1 cellular context compared by ENCODE assay signal in the genomic region with DNA sequence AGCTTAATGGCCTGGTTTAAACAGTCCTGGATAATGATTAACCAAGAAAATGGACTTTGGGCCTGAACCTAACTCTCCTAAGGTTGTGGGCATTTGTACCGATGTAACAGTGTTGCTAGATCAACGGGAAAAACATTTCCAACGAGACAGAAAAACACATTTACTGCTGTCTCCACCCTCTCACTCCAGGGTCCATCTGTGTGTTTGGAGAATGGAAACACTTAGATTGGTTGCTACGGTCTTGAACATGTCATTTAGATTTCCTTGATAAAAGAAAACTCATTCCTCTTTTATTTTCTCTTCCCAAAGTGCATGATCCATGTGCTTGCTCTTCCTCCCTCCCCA.
A peak's percentile ranks its signal among the peaks of the same experiment; 100 is the strongest.
TF ChIP-seq lines count a peak whose summit lies in the region.

No MANE protein-coding gene starts in this region.

TF ChIP-seq in HepG2, 621 proteins besides CTCF, POLR2A, EP300 and RAD21 (continued from another document and continues in another):
- TF ChIP-seq, protein P1, sequence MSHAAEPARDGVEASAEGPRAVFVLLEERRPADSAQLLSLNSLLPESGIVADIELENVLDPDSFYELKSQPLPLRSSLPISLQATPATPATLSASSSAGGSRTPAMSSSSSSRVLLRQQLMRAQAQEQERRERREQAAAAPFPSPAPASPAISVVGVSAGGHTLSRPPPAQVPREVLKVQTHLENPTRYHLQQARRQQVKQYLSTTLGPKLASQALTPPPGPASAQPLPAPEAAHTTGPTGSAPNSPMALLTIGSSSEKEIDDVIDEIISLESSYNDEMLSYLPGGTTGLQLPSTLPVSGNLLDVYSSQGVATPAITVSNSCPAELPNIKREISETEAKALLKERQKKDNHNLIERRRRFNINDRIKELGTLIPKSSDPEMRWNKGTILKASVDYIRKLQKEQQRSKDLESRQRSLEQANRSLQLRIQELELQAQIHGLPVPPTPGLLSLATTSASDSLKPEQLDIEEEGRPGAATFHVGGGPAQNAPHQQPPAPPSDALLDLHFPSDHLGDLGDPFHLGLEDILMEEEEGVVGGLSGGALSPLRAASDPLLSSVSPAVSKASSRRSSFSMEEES (CRISPR knock-in tag; IDR thresholded peaks at IDR 0.05), result peak; percentile 45; the same call in 1 of the 2 replicates
- TF ChIP-seq, protein P2, sequence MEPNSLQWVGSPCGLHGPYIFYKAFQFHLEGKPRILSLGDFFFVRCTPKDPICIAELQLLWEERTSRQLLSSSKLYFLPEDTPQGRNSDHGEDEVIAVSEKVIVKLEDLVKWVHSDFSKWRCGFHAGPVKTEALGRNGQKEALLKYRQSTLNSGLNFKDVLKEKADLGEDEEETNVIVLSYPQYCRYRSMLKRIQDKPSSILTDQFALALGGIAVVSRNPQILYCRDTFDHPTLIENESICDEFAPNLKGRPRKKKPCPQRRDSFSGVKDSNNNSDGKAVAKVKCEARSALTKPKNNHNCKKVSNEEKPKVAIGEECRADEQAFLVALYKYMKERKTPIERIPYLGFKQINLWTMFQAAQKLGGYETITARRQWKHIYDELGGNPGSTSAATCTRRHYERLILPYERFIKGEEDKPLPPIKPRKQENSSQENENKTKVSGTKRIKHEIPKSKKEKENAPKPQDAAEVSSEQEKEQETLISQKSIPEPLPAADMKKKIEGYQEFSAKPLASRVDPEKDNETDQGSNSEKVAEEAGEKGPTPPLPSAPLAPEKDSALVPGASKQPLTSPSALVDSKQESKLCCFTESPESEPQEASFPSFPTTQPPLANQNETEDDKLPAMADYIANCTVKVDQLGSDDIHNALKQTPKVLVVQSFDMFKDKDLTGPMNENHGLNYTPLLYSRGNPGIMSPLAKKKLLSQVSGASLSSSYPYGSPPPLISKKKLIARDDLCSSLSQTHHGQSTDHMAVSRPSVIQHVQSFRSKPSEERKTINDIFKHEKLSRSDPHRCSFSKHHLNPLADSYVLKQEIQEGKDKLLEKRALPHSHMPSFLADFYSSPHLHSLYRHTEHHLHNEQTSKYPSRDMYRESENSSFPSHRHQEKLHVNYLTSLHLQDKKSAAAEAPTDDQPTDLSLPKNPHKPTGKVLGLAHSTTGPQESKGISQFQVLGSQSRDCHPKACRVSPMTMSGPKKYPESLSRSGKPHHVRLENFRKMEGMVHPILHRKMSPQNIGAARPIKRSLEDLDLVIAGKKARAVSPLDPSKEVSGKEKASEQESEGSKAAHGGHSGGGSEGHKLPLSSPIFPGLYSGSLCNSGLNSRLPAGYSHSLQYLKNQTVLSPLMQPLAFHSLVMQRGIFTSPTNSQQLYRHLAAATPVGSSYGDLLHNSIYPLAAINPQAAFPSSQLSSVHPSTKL (CRISPR knock-in tag; IDR thresholded peaks at IDR 0.05), result peak; percentile 76
- TF ChIP-seq HDAC2 (CRISPR knock-in tag; IDR thresholded peaks at IDR 0.05), result peak; percentile 65; the same call in 1 of the 2 replicates
- no peak for TF ChIP-seq CREB1 (IDR thresholded peaks at IDR 0.05)
- TF ChIP-seq CREB1 (CRISPR knock-in tag; IDR thresholded peaks at IDR 0.05), result peak; percentile 71
- TF ChIP-seq HOXD1 (CRISPR knock-in tag; IDR thresholded peaks at IDR 0.05), result no peak
- TF ChIP-seq SOX13 (IDR thresholded peaks at IDR 0.05), result no peak
- peak in 1 of 2 experiments; percentile 75; a peak in 2 of 4 replicates for TF ChIP-seq SOX13 (CRISPR knock-in tag; conservative IDR thresholded peaks at IDR 0.05 in 1 of 2, IDR thresholded peaks at IDR 0.05 in 1 of 2)
- TF ChIP-seq SIX4 (CRISPR knock-in tag; IDR thresholded peaks at IDR 0.05), result 0 out of 2 replicates have a peak, but pooled peaks have one; percentile 49
- TF ChIP-seq, protein P3, sequence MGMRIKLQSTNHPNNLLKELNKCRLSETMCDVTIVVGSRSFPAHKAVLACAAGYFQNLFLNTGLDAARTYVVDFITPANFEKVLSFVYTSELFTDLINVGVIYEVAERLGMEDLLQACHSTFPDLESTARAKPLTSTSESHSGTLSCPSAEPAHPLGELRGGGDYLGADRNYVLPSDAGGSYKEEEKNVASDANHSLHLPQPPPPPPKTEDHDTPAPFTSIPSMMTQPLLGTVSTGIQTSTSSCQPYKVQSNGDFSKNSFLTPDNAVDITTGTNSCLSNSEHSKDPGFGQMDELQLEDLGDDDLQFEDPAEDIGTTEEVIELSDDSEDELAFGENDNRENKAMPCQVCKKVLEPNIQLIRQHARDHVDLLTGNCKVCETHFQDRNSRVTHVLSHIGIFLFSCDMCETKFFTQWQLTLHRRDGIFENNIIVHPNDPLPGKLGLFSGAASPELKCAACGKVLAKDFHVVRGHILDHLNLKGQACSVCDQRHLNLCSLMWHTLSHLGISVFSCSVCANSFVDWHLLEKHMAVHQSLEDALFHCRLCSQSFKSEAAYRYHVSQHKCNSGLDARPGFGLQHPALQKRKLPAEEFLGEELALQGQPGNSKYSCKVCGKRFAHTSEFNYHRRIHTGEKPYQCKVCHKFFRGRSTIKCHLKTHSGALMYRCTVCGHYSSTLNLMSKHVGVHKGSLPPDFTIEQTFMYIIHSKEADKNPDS (CRISPR knock-in tag; IDR thresholded peaks at IDR 0.05), result no peak
- TF ChIP-seq, protein P4, sequence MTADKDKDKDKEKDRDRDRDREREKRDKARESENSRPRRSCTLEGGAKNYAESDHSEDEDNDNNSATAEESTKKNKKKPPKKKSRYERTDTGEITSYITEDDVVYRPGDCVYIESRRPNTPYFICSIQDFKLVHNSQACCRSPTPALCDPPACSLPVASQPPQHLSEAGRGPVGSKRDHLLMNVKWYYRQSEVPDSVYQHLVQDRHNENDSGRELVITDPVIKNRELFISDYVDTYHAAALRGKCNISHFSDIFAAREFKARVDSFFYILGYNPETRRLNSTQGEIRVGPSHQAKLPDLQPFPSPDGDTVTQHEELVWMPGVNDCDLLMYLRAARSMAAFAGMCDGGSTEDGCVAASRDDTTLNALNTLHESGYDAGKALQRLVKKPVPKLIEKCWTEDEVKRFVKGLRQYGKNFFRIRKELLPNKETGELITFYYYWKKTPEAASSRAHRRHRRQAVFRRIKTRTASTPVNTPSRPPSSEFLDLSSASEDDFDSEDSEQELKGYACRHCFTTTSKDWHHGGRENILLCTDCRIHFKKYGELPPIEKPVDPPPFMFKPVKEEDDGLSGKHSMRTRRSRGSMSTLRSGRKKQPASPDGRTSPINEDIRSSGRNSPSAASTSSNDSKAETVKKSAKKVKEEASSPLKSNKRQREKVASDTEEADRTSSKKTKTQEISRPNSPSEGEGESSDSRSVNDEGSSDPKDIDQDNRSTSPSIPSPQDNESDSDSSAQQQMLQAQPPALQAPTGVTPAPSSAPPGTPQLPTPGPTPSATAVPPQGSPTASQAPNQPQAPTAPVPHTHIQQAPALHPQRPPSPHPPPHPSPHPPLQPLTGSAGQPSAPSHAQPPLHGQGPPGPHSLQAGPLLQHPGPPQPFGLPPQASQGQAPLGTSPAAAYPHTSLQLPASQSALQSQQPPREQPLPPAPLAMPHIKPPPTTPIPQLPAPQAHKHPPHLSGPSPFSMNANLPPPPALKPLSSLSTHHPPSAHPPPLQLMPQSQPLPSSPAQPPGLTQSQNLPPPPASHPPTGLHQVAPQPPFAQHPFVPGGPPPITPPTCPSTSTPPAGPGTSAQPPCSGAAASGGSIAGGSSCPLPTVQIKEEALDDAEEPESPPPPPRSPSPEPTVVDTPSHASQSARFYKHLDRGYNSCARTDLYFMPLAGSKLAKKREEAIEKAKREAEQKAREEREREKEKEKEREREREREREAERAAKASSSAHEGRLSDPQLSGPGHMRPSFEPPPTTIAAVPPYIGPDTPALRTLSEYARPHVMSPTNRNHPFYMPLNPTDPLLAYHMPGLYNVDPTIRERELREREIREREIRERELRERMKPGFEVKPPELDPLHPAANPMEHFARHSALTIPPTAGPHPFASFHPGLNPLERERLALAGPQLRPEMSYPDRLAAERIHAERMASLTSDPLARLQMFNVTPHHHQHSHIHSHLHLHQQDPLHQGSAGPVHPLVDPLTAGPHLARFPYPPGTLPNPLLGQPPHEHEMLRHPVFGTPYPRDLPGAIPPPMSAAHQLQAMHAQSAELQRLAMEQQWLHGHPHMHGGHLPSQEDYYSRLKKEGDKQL (CRISPR knock-in tag; IDR thresholded peaks at IDR 0.05; ENCODE audit: low read depth), result 0 out of 2 replicates have a peak, but pooled peaks have one; percentile 48
- TF ChIP-seq DMAP1 (CRISPR knock-in tag; IDR thresholded peaks at IDR 0.05), result peak; percentile 29; the same call in 1 of the 2 replicates
- TF ChIP-seq PCBP2 (optimal IDR thresholded peaks at IDR 0.05; ENCODE audit: low read depth, low read length, poor library complexity, severe bottlenecking), result no peak
- TF ChIP-seq TBL1XR1 (IDR thresholded peaks at IDR 0.05; ENCODE audit: borderline replicate concordance, low read length, partially characterized antibody), result peak; percentile 17
- peak; percentile 72; the same call in 1 of the 2 replicates for TF ChIP-seq FOXO1 (CRISPR knock-in tag; IDR thresholded peaks at IDR 0.05)
- TF ChIP-seq, protein P5, sequence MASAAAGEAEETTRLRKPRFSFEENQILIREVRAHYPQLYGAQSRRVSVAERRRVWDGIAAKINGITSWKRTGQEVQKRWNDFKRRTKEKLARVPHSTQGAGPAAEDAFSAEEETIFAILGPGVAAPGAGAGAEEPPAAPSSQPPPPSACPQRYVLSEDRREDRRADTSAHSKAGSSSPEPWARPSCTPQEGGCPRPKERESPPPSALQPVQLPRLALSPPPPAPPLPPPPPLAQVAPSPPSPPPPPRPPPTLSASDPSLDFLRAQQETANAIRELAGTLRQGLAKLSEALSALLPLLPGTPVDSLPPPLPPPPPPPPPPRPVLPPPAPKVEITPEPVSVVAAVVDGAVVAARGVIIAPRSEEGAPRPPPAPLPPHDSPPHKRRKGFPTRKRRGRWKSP (CRISPR knock-in tag; IDR thresholded peaks at IDR 0.05), result no peak; the same call in 1 of the 2 replicates
- TF ChIP-seq YY1 (IDR thresholded peaks at IDR 0.05; ENCODE audit: insufficient read depth, insufficient replicate concordance, low read depth, low read length), result peak; percentile 24
- TF ChIP-seq MTF1 (CRISPR knock-in tag; IDR thresholded peaks at IDR 0.05), result no peak
- TF ChIP-seq SOX5 (CRISPR knock-in tag; IDR thresholded peaks at IDR 0.05; ENCODE audit: borderline replicate concordance), result peak; percentile 67; the same call in 1 of the 2 replicates
- TF ChIP-seq, protein P6, sequence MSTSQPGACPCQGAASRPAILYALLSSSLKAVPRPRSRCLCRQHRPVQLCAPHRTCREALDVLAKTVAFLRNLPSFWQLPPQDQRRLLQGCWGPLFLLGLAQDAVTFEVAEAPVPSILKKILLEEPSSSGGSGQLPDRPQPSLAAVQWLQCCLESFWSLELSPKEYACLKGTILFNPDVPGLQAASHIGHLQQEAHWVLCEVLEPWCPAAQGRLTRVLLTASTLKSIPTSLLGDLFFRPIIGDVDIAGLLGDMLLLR (CRISPR knock-in tag; IDR thresholded peaks at IDR 0.05), result no peak
- TF ChIP-seq, protein P7, sequence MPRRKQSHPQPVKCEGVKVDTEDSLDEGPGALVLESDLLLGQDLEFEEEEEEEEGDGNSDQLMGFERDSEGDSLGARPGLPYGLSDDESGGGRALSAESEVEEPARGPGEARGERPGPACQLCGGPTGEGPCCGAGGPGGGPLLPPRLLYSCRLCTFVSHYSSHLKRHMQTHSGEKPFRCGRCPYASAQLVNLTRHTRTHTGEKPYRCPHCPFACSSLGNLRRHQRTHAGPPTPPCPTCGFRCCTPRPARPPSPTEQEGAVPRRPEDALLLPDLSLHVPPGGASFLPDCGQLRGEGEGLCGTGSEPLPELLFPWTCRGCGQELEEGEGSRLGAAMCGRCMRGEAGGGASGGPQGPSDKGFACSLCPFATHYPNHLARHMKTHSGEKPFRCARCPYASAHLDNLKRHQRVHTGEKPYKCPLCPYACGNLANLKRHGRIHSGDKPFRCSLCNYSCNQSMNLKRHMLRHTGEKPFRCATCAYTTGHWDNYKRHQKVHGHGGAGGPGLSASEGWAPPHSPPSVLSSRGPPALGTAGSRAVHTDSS (CRISPR knock-in tag; conservative IDR thresholded peaks at IDR 0.05), result no peak
- TF ChIP-seq, protein P8, sequence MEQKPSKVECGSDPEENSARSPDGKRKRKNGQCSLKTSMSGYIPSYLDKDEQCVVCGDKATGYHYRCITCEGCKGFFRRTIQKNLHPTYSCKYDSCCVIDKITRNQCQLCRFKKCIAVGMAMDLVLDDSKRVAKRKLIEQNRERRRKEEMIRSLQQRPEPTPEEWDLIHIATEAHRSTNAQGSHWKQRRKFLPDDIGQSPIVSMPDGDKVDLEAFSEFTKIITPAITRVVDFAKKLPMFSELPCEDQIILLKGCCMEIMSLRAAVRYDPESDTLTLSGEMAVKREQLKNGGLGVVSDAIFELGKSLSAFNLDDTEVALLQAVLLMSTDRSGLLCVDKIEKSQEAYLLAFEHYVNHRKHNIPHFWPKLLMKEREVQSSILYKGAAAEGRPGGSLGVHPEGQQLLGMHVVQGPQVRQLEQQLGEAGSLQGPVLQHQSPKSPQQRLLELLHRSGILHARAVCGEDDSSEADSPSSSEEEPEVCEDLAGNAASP (CRISPR knock-in tag; IDR thresholded peaks at IDR 0.05; ENCODE audit: borderline replicate concordance), result peak; percentile 43; the same call in 1 of the 2 replicates
- TF ChIP-seq GABPA (IDR thresholded peaks at IDR 0.05; ENCODE audit: low read depth, low read length), result no peak
- TF ChIP-seq GABPA (CRISPR knock-in tag; IDR thresholded peaks at IDR 0.05; ENCODE audit: low read depth), result 0 out of 2 replicates have a peak, but pooled peaks have one; percentile 18
- no peak for TF ChIP-seq ZNF790 (CRISPR knock-in tag; IDR thresholded peaks at IDR 0.05; ENCODE audit: borderline replicate concordance)
- no peak for TF ChIP-seq ZFY (CRISPR knock-in tag; IDR thresholded peaks at IDR 0.05)
- no peak; the same call in 1 of the 2 replicates for TF ChIP-seq ARNTL (CRISPR knock-in tag; IDR thresholded peaks at IDR 0.05)
- TF ChIP-seq CREM (IDR thresholded peaks at IDR 0.05), result peak; percentile 43; the same call in 1 of the 2 replicates
- TF ChIP-seq CREM (CRISPR knock-in tag; IDR thresholded peaks at IDR 0.05), result no peak
- peak; percentile 95 for TF ChIP-seq HNF4A (CRISPR knock-in tag; IDR thresholded peaks at IDR 0.05)
- TF ChIP-seq, protein P9, sequence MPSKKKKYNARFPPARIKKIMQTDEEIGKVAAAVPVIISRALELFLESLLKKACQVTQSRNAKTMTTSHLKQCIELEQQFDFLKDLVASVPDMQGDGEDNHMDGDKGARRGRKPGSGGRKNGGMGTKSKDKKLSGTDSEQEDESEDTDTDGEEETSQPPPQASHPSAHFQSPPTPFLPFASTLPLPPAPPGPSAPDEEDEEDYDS (CRISPR knock-in tag; IDR thresholded peaks at IDR 0.05), result peak; percentile 93
- no peak for TF ChIP-seq SMAD1 (CRISPR knock-in tag; IDR thresholded peaks at IDR 0.05; ENCODE audit: borderline replicate concordance, low read depth)
- no peak for TF ChIP-seq ZSCAN22 (CRISPR knock-in tag; IDR thresholded peaks at IDR 0.05)
- TF ChIP-seq ZNF878 (CRISPR knock-in tag; IDR thresholded peaks at IDR 0.05), result peak; percentile 81; the same call in 1 of the 2 replicates
- peak; percentile 67 for TF ChIP-seq SP5 (CRISPR knock-in tag; IDR thresholded peaks at IDR 0.05; ENCODE audit: borderline replicate concordance, low read depth)
- TF ChIP-seq, protein P10, sequence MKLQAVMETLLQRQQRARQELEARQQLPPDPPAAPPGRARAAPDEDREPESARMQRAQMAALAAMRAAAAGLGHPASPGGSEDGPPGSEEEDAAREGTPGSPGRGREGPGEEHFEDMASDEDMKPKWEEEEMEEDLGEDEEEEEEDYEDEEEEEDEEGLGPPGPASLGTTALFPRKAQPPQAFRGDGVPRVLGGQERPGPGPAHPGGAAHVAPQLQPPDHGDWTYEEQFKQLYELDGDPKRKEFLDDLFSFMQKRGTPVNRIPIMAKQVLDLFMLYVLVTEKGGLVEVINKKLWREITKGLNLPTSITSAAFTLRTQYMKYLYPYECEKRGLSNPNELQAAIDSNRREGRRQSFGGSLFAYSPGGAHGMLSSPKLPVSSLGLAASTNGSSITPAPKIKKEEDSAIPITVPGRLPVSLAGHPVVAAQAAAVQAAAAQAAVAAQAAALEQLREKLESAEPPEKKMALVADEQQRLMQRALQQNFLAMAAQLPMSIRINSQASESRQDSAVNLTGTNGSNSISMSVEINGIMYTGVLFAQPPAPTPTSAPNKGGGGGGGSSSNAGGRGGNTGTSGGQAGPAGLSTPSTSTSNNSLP (IDR thresholded peaks at IDR 0.05; ENCODE audit: low read depth, low read length), result peak; percentile 39
